ENCODE assay signal across 14 cellular contexts in genomic region chr5:154077692-154078091, GRCh38. TPM values are rescaled to one million over a fixed set of nuclear protein-coding genes. Genes with fewer than 3 reads are reported as not detected.
DNase-seq lines count a peak whose midpoint lies in the region; ATAC-seq, FAIRE-seq and TF ChIP-seq lines count a peak whose summit lies in the region.
"Had no signal": no experiment of that assay in that cellular context is flagged by ENCODE, and none has a peak within 500 bp of the region (broad histone marks: within the 10 kb centered on the region; RNA-seq: fewer than 3 reads in every experiment).

No MANE protein-coding gene starts in this region.

- no peak overlapping the region for H3K4me3 ChIP-seq in MG63
- H3K4me3 ChIP-seq in choroid plexus epithelial cell (ENCODE audit: low read depth, low read length): no peak overlapping the region
- H3K4me3 ChIP-seq in HepG2 (replicated peaks in 1 of 3; ENCODE audit: insufficient read depth in 1 of 3, low read depth in 2 of 3, low read length in 3 of 3): no peak overlapping the region
- H3K4me3 ChIP-seq: cardiac muscle cell, suprapubic skin had no signal

- H3K9ac ChIP-seq in HepG2 (ENCODE audit: insufficient read depth, low read depth, low read length): no peak overlapping the region
- H3K9ac ChIP-seq: KMS-11 had no signal

- H3K27me3 ChIP-seq in MG63 (no peaks in the 10 kb centered on the region), HepG2 (ENCODE audit: control insufficient read depth in 1 of 2, insufficient read depth in 2 of 2, low read length in 2 of 2) (peaks cover 0 to 2% of the 10 kb centered on the region in 2 experiments; a peak in 1 of 5 replicates)
- H3K27me3 ChIP-seq: suprapubic skin had no signal

- no peaks in the 10 kb centered on the region for H4K20me1 ChIP-seq in HepG2 (ENCODE audit: insufficient read depth, low read length)

- DNase-seq in Caki2 (ENCODE audit: low read depth) (peak; percentile 28), MG63 (peak; percentile 78), choroid plexus epithelial cell (ENCODE audit: low read depth) (peak; percentile 48), HepG2 (ENCODE audit: low spot score) (no peak), T-helper 9 cell (no peak)
- no peak for DNase-seq in stimulated activated CD4-positive, alpha-beta T cell treated with anti-CD3 and anti-CD28 coated beads, Interleukin-15, amount 100 ng/mL, for 24 hours
- no peak for DNase-seq in activated CD4-positive, CD25-positive, alpha-beta regulatory T cell (lab: John Stamatoyannopoulos, UW)
- DNase-seq: activated CD4-positive, alpha-beta T cell treated with anti-CD3 and anti-CD28 coated beads, Interleukin-2, amount 50 U/mL, for 48 hours; activated effector memory CD4-positive, alpha-beta T cell treated with Interleukin-2 at 50 U/mL for 16 hours had no signal

- TF ChIP-seq POLR2A in HepG2 (IDR thresholded peaks at IDR 0.05; ENCODE audit: insufficient read depth in 1 of 2, low read depth in 2 of 2, low read length in 2 of 2): no peak

- H3K9me3 ChIP-seq in MG63: no peaks in the 10 kb centered on the region
- H3K9me3 ChIP-seq in HepG2 (ENCODE audit: low read length): no peaks in the 10 kb centered on the region
- H3K9me3 ChIP-seq: suprapubic skin had no signal

- H3K4me1 ChIP-seq in HepG2 (ENCODE audit: insufficient read depth, low read length): peaks cover 3% of the 10 kb centered on the region; the same call in 1 of the 2 replicates

- no TSS peak for BruUV-seq in HepG2 (replicated peaks; lab: Mats Ljungman, UMichigan)

- CTCF ChIA-PET in HepG2 (lab: Yijun Ruan, JAX; ENCODE audit: low intra/inter-chr PET ratio, low total read pairs): no interaction called here

- H3K79me2 ChIP-seq in HepG2 (ENCODE audit: insufficient read depth, low read length): no peaks in the 10 kb centered on the region

- no peak for FAIRE-seq in HepG2 (lab: Jason Lieb, UNC)

- in situ Hi-C loops in Caki2 (cut with HindIII; ENCODE audit: low pct_unique_long_range_greater_than_20kb, low sequenced_read_pairs): no loop called here
- in situ Hi-C loops in HepG2 (cut with HindIII; ENCODE audit: extremely low pct_ligation_motif_present, low pct_unique_long_range_greater_than_20kb): no loop called here

- intact Hi-C loops in HepG2 (cut with micrococcal nuclease; ENCODE audit: unreplicated experiment): no loop called here

- WGBS in HepG2 (ENCODE audit: low lambda C conversion rate): 33% methylated on average over 1 of the region's 1 CpG

- POLR2A ChIA-PET in HepG2 (lab: Yijun Ruan, JAX): no interaction called here

- no peak overlapping the region for H3K4me2 ChIP-seq in HepG2 (ENCODE audit: low read depth, low read length)
- H3K4me2 ChIP-seq: KMS-11 had no signal

- TF ChIP-seq EP300 in HepG2 (IDR thresholded peaks at IDR 0.05; ENCODE audit: low read depth in 2 of 2, low read length in 2 of 2): no peak
- TF ChIP-seq EP300 in HepG2 (CRISPR knock-in tag; IDR thresholded peaks at IDR 0.05; ENCODE audit: borderline replicate concordance): no peak

- no peak overlapping the region for H2AFZ ChIP-seq in HepG2 (ENCODE audit: low read length)

- no peak; the same call in 2 of the 3 replicates for ATAC-seq in HepG2
- ATAC-seq in HG02798 (IDR thresholded peaks at IDR 0.05; ENCODE audit: poor library complexity, unreplicated experiment): no peak

- TF ChIP-seq RAD21 in HepG2 (CRISPR knock-in tag; IDR thresholded peaks at IDR 0.05): no peak

- no peaks in the 10 kb centered on the region for H3K36me3 ChIP-seq in MG63
- no peaks in the 10 kb centered on the region for H3K36me3 ChIP-seq in HepG2 (replicated peaks in 1 of 2; ENCODE audit: control insufficient read depth in 1 of 2, insufficient read depth in 2 of 2, low read length in 2 of 2)
- H3K36me3 ChIP-seq: cardiac muscle cell, suprapubic skin had no signal

- no peak overlapping the region for H3K27ac ChIP-seq in HepG2 (ENCODE audit: extremely low read length, insufficient read depth, low read length)
- H3K27ac ChIP-seq: C4-2B, cardiac muscle cell, KMS-11, suprapubic skin had no signal

- TF ChIP-seq CTCF in choroid plexus epithelial cell (conservative IDR thresholded peaks at IDR 0.05; ENCODE audit: low read depth, low read length) (no peak), HepG2 (CRISPR knock-in tag; IDR thresholded peaks at IDR 0.05) (no peak)

TF ChIP-seq in HepG2, 621 proteins besides CTCF, POLR2A, EP300 and RAD21 (continues in another document):
- no peak for TF ChIP-seq DNMT3B (CRISPR knock-in tag; conservative IDR thresholded peaks at IDR 0.05)
- no peak for TF ChIP-seq RBM22 (optimal IDR thresholded peaks at IDR 0.05; ENCODE audit: low read length)
- 0 out of 2 replicates have a peak, but pooled peaks have one; percentile 8 for TF ChIP-seq FOSL2 (CRISPR knock-in tag; IDR thresholded peaks at IDR 0.05)
- no peak for TF ChIP-seq GATAD2A (CRISPR knock-in tag; IDR thresholded peaks at IDR 0.05)
- no peak for TF ChIP-seq ZNF362 (CRISPR knock-in tag; IDR thresholded peaks at IDR 0.05; ENCODE audit: borderline replicate concordance)

RNA-seq across cellular contexts. Expression of gene MFAP3, which starts 38.9 kb away (rescaled TPM):
- 18.2 and 27.0 TPM in 2 replicates for total RNA-seq in Caki2 (2014; rRNA removed; shearing (Covaris generic); ENCODE audit: low replicate concordance)
- total RNA-seq in MG63 (2014; rRNA removed; shearing (Covaris generic); ENCODE audit: low replicate concordance): 37.2 and 38.1 TPM in 2 replicates
- total RNA-seq in HepG2 (2016; rRNA removed; fragmentation: Illumina TruSeq; extraction: Trizol): 23.7 and 28.3 TPM in 2 replicates
- total RNA-seq in HepG2 (2016; cell fraction: cytosol; rRNA removed; fragmentation: Illumina TruSeq; extraction: Trizol; ENCODE audit: low read depth): 4.1 and 4.8 TPM in 2 replicates
- total RNA-seq in HepG2 (2016; cell fraction: insoluble cytoplasmic fraction; rRNA removed; fragmentation: Illumina TruSeq; extraction: Trizol): 22.8 and 28.6 TPM in 2 replicates
- total RNA-seq in HepG2 (2016; cell fraction: membrane; rRNA removed; fragmentation: Illumina TruSeq; extraction: Trizol): 10.2 and 11.6 TPM in 2 replicates
- 40.4 and 41.7 TPM in 2 replicates for total RNA-seq in HepG2 (2016; cell fraction: nucleus; rRNA removed; fragmentation: Illumina TruSeq; extraction: Trizol)
- polyA plus RNA-seq in HepG2 (2011; rRNA removed): 12.1 and 15.0 TPM in 2 replicates
- polyA plus RNA-seq in HepG2 (2011; cell fraction: cytosol; rRNA removed): 7.6 and 11.8 TPM in 2 replicates
- 7.7 and 11.7 TPM in 2 replicates for polyA plus RNA-seq in HepG2 (2011; cell fraction: nucleus; rRNA removed)
- polyA plus RNA-seq in HepG2 (2012): 13.2 and 17.6 TPM in 2 replicates
- 0.60 and 0.97 TPM in 2 replicates for polyA plus RNA-seq in HepG2 (2016; cell fraction: cytosol; fragmentation: Illumina TruSeq; extraction: Trizol; ENCODE audit: low read depth)
- polyA plus RNA-seq in HepG2 (2016; cell fraction: insoluble cytoplasmic fraction; fragmentation: Illumina TruSeq; extraction: Trizol; ENCODE audit: low read depth): 8.7 and 8.8 TPM in 2 replicates
- 1.9 and 2.0 TPM in 2 replicates for polyA plus RNA-seq in HepG2 (2016; cell fraction: membrane; fragmentation: Illumina TruSeq; extraction: Trizol; ENCODE audit: low read depth)
- 14.7 and 15.0 TPM in 2 replicates for polyA plus RNA-seq in HepG2 (2016; cell fraction: nucleus; fragmentation: Illumina TruSeq; extraction: Trizol; ENCODE audit: insufficient read depth, low read depth)
- polyA minus RNA-seq in HepG2 (2011; rRNA and poly(A)+ RNA removed; ENCODE audit: low replicate concordance): 50.5 and 94.9 TPM in 2 replicates
- polyA minus RNA-seq in HepG2 (2011; cell fraction: cytosol; rRNA and poly(A)+ RNA removed): 28.2 and 37.9 TPM in 2 replicates
- 38.4 and 56.7 TPM in 2 replicates for polyA minus RNA-seq in HepG2 (2011; cell fraction: nucleus; rRNA and poly(A)+ RNA removed)

RNA-seq across cellular contexts. Expression of gene FAM114A2, which starts 39.0 kb away (rescaled TPM):
- total RNA-seq in Caki2 (2014; rRNA removed; shearing (Covaris generic); ENCODE audit: low replicate concordance): 20.9 and 38.7 TPM in 2 replicates
- 28.1 and 36.1 TPM in 2 replicates for total RNA-seq in MG63 (2014; rRNA removed; shearing (Covaris generic); ENCODE audit: low replicate concordance)
- 11.4 and 17.4 TPM in 2 replicates for total RNA-seq in HepG2 (2016; rRNA removed; fragmentation: Illumina TruSeq; extraction: Trizol)
- 37.9 and 43.5 TPM in 2 replicates for total RNA-seq in HepG2 (2016; cell fraction: cytosol; rRNA removed; fragmentation: Illumina TruSeq; extraction: Trizol; ENCODE audit: low read depth)
- 13.7 and 19.1 TPM in 2 replicates for total RNA-seq in HepG2 (2016; cell fraction: insoluble cytoplasmic fraction; rRNA removed; fragmentation: Illumina TruSeq; extraction: Trizol)
- total RNA-seq in HepG2 (2016; cell fraction: membrane; rRNA removed; fragmentation: Illumina TruSeq; extraction: Trizol): 12.0 and 12.7 TPM in 2 replicates
- 10.9 and 11.5 TPM in 2 replicates for total RNA-seq in HepG2 (2016; cell fraction: nucleus; rRNA removed; fragmentation: Illumina TruSeq; extraction: Trizol)
- 4.8 and 6.9 TPM in 2 replicates for polyA plus RNA-seq in HepG2 (2011; rRNA removed)
- polyA plus RNA-seq in HepG2 (2011; cell fraction: cytosol; rRNA removed): 2.8 and 4.0 TPM in 2 replicates
- polyA plus RNA-seq in HepG2 (2011; cell fraction: nucleus; rRNA removed): 5.4 and 6.8 TPM in 2 replicates
- polyA plus RNA-seq in HepG2 (2012): 6.4 and 6.9 TPM in 2 replicates
- 2.1 and 3.2 TPM in 2 replicates for polyA plus RNA-seq in HepG2 (2016; cell fraction: cytosol; fragmentation: Illumina TruSeq; extraction: Trizol; ENCODE audit: low read depth)
- 13.0 and 14.4 TPM in 2 replicates for polyA plus RNA-seq in HepG2 (2016; cell fraction: insoluble cytoplasmic fraction; fragmentation: Illumina TruSeq; extraction: Trizol; ENCODE audit: low read depth)
- polyA plus RNA-seq in HepG2 (2016; cell fraction: membrane; fragmentation: Illumina TruSeq; extraction: Trizol; ENCODE audit: low read depth): 2.0 and 2.5 TPM in 2 replicates
- polyA plus RNA-seq in HepG2 (2016; cell fraction: nucleus; fragmentation: Illumina TruSeq; extraction: Trizol; ENCODE audit: insufficient read depth, low read depth): 10.6 and 11.0 TPM in 2 replicates
- polyA minus RNA-seq in HepG2 (2011; rRNA and poly(A)+ RNA removed; ENCODE audit: low replicate concordance): 7.4 and 10.9 TPM in 2 replicates
- 7.2 and 8.1 TPM in 2 replicates for polyA minus RNA-seq in HepG2 (2011; cell fraction: cytosol; rRNA and poly(A)+ RNA removed)
- polyA minus RNA-seq in HepG2 (2011; cell fraction: nucleus; rRNA and poly(A)+ RNA removed): 15.3 and 18.9 TPM in 2 replicates

Comparison
In these comparisons a context has a peak if more than half of its experiments do, and no peak if none do; other contexts are left out.
1. DNase-seq: peak in Caki2 (single experiment), MG63 (single experiment) and choroid plexus epithelial cell (single experiment); none in HepG2 (single experiment), T-helper 9 cell (single experiment), stimulated activated CD4-positive, alpha-beta T cell treated with anti-CD3 and anti-CD28 coated beads, Interleukin-15, amount 100 ng/mL, for 24 hours (single experiment) and activated CD4-positive, CD25-positive, alpha-beta regulatory T cell (0 of 4).